ENCODE assay signal across 29 cellular contexts in genomic region chr18:53586923-53587322, GRCh38.
"Had no signal": no experiment of that assay in that cellular context is flagged by ENCODE, and none has a peak within 500 bp of the region (broad histone marks: within the 10 kb centered on the region; RNA-seq: fewer than 3 reads in every experiment).

No MANE protein-coding gene starts in this region.

- H3K27me3 Mint-ChIP-seq: natural killer cell treated with Interleukin-12 subunit alpha and Interleukin-12 subunit beta and Interleukin-15 and Interleukin-18, amount 100 ng/mL, for 72 hours; progenitor cell of endocrine pancreas; stimulated activated naive B cell treated with anti-CD40 and anti-IgM and Interleukin-4, amounts not matched to agents 10 μg/mL and 1 μg/mL and 100 μg/mL, for 72 hours; stimulated activated naive CD8-positive, alpha-beta T cell treated with anti-CD3 and anti-CD28 coated beads, Interleukin-15, Interleukin-2, amounts not matched to agents 100 ng/mL and 50 ng/mL, for 24 hours had no signal

- H3K4me3 ChIP-seq: ovary, psoas muscle, right lobe of liver, sigmoid colon, stomach, thoracic aorta, thyroid gland, tibial nerve, upper lobe of left lung, vagina had no signal

- H3K27ac ChIP-seq: ovary, parathyroid adenoma, psoas muscle, right lobe of liver, sigmoid colon, stomach, thoracic aorta, thyroid gland, tibial nerve, upper lobe of left lung, vagina had no signal

- H3K9ac ChIP-seq: parathyroid adenoma had no signal

- H2AFZ ChIP-seq: parathyroid adenoma had no signal

- H3K36me3 ChIP-seq: ovary, right lobe of liver, sigmoid colon, stomach, thoracic aorta, thyroid gland, tibial nerve, upper lobe of left lung, vagina had no signal

- H3K9me3 ChIP-seq: ovary, psoas muscle, right lobe of liver, sigmoid colon, stomach, thoracic aorta, thyroid gland, tibial nerve, upper lobe of left lung, vagina had no signal

- H3K4me3 Mint-ChIP-seq: natural killer cell treated with Interleukin-12 subunit alpha and Interleukin-12 subunit beta and Interleukin-15 and Interleukin-18, amount 100 ng/mL, for 72 hours; nephron progenitor cell; neural crest cell; stimulated activated effector memory CD8-positive, alpha-beta T cell treated with anti-CD3 and anti-CD28 coated beads, Interleukin-12 subunit alpha, Interleukin-12 subunit beta, amount 100 ng/mL, for 72 hours; stimulated activated naive B cell treated with anti-CD40 and anti-IgM and Interleukin-4, amounts not matched to agents 10 μg/mL and 1 μg/mL and 100 μg/mL, for 72 hours; stimulated activated naive CD8-positive, alpha-beta T cell treated with anti-CD3 and anti-CD28 coated beads, Interleukin-15, Interleukin-2, amounts not matched to agents 100 ng/mL and 50 ng/mL, for 24 hours had no signal

- H3K79me2 ChIP-seq: parathyroid adenoma had no signal

- ATAC-seq: natural killer cell treated with Interleukin-12 subunit alpha and Interleukin-12 subunit beta and Interleukin-15 and Interleukin-18, amount 100 ng/mL, for 72 hours; psoas muscle; right cardiac atrium; right lobe of liver; stimulated activated effector memory CD8-positive, alpha-beta T cell treated with anti-CD3 and anti-CD28 coated beads, Interleukin-12 subunit alpha, Interleukin-12 subunit beta, amount 100 ng/mL, for 72 hours; stimulated activated naive B cell treated with anti-CD40 and anti-IgM and Interleukin-4, amounts not matched to agents 10 μg/mL and 1 μg/mL and 100 μg/mL, for 72 hours had no signal

- H3K4me1 Mint-ChIP-seq: nephron progenitor cell; neural crest cell; stimulated activated effector memory CD8-positive, alpha-beta T cell treated with anti-CD3 and anti-CD28 coated beads, Interleukin-12 subunit alpha, Interleukin-12 subunit beta, amount 100 ng/mL, for 72 hours; stimulated activated naive B cell treated with anti-CD40 and anti-IgM and Interleukin-4, amounts not matched to agents 10 μg/mL and 1 μg/mL and 100 μg/mL, for 72 hours had no signal

- H3K36me3 Mint-ChIP-seq: natural killer cell treated with Interleukin-12 subunit alpha and Interleukin-12 subunit beta and Interleukin-15 and Interleukin-18, amount 100 ng/mL, for 72 hours; stimulated activated effector memory CD8-positive, alpha-beta T cell treated with anti-CD3 and anti-CD28 coated beads, Interleukin-12 subunit alpha, Interleukin-12 subunit beta, amount 100 ng/mL, for 72 hours; stimulated activated naive B cell treated with anti-CD40 and anti-IgM and Interleukin-4, amounts not matched to agents 10 μg/mL and 1 μg/mL and 100 μg/mL, for 72 hours had no signal

- DNase-seq: nephron progenitor cell; occipital lobe; ovary; posterior cingulate gyrus; psoas muscle; right cardiac atrium; right lobe of liver; sigmoid colon; small intestine; stimulated activated CD4-positive, alpha-beta T cell treated with anti-CD3 and anti-CD28 coated beads, Interleukin-15, amount 100 ng/mL, for 24 hours; stimulated activated CD4-positive, alpha-beta T cell treated with anti-CD3 and anti-CD28 coated beads, Interleukin-2, amount 100 ng/mL, for 24 hours; stimulated activated CD4-positive, alpha-beta T cell treated with anti-CD3 and anti-CD28 coated beads, Interleukin-2, amount 100 ng/mL, for 48 hours; stimulated activated CD4-positive, alpha-beta T cell treated with anti-CD3 and anti-CD28 coated beads, Interleukin-4, amount 100 ng/mL, for 24 hours; stimulated activated naive B cell treated with anti-CD40 and anti-IgM and Interleukin-4, amounts not matched to agents 10 μg/mL and 1 μg/mL and 100 μg/mL, for 72 hours; stimulated activated naive CD4-positive, alpha-beta T cell treated with Interleukin-2 at 50 U/mL for 16 hours; stomach; thyroid gland; trophoblast cell; upper lobe of left lung had no signal

- H3K27me3 ChIP-seq: ovary, right lobe of liver, sigmoid colon, stomach, thyroid gland, tibial nerve, upper lobe of left lung, vagina had no signal

- FAIRE-seq: small intestine, urothelium cell line had no signal

- H3K4me1 ChIP-seq: parathyroid adenoma, psoas muscle, right lobe of liver, sigmoid colon, stomach, thyroid gland, tibial nerve, upper lobe of left lung, vagina had no signal

- H3K27ac Mint-ChIP-seq: natural killer cell treated with Interleukin-12 subunit alpha and Interleukin-12 subunit beta and Interleukin-15 and Interleukin-18, amount 100 ng/mL, for 72 hours; nephron progenitor cell; progenitor cell of endocrine pancreas; stimulated activated effector memory CD8-positive, alpha-beta T cell treated with anti-CD3 and anti-CD28 coated beads, Interleukin-12 subunit alpha, Interleukin-12 subunit beta, amount 100 ng/mL, for 72 hours; stimulated activated naive B cell treated with anti-CD40 and anti-IgM and Interleukin-4, amounts not matched to agents 10 μg/mL and 1 μg/mL and 100 μg/mL, for 72 hours; stimulated activated naive CD8-positive, alpha-beta T cell treated with anti-CD3 and anti-CD28 coated beads, Interleukin-15, Interleukin-2, amounts not matched to agents 100 ng/mL and 50 ng/mL, for 24 hours had no signal
